Comparison of ENCODE assay signal across 11 cellular contexts in the genomic region with DNA sequence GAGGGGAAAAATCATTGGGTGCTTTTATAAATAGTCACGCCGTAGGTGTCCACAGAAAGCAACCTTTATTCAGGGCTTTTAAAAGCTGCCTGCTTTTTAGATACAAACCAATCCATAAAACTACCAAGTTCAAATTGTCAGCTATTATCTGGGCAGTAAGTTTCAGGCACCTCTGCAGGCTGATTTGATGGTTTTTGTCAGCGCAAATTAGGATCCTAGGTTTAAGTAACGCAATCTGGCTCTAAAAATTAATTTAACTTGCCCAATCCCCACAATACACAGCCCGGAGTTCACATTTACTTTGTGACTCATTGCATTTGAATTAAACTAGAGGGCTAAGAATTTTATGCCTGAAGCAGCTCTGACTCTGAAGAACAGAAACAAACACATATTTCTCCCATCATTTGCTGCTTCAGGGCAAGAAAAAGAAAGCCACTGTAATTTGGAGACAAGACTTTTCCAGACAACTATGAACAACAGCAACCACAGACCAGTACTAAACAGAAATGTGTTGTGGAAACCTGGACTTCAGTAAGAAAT. TPM values are rescaled to one million over a fixed set of nuclear protein-coding genes. Genes with fewer than 3 reads are reported as not detected.
DNase-seq lines count a peak whose midpoint lies in the region; ATAC-seq, FAIRE-seq and TF ChIP-seq lines count a peak whose summit lies in the region.
"Had no signal": no experiment of that assay in that cellular context is flagged by ENCODE, and none has a peak within 500 bp of the region (broad histone marks: within the 10 kb centered on the region; RNA-seq: fewer than 3 reads in every experiment).

No MANE protein-coding gene starts in this region.

- POLR2A ChIA-PET in AG04450 (lab: Yijun Ruan, JAX), result no interaction called here

- intact Hi-C loops in natural killer cell (cut with micrococcal nuclease), result no loop called here

- H3K4me1 Mint-ChIP-seq in mesothelial cell of epicardium (peaks cover 33% of the 10 kb centered on the region), natural killer cell (no peaks in the 10 kb centered on the region)

- H3K36me3 Mint-ChIP-seq in mesothelial cell of epicardium (no peaks in the 10 kb centered on the region), natural killer cell (no peaks in the 10 kb centered on the region)

- FAIRE-seq in endometrium (lab: Jason Lieb, UNC), result peak; percentile 53

- no peak for ATAC-seq in natural killer cell
- ATAC-seq: stimulated activated naive CD8-positive, alpha-beta T cell treated with anti-CD3 and anti-CD28 coated beads, Interleukin-15, Interleukin-2, amounts not matched to agents 100 U/mL and 50 U/mL, for 24 hours had no signal

- CTCF ChIA-PET in AG04450 (lab: Charles Lee), result no interaction called here

- H3K4me3 ChIP-seq in AG04450 (ENCODE audit: low read depth, low read length), result no peak overlapping the region; the same call in 1 of the 2 replicates
- H3K4me3 ChIP-seq: spleen had no signal

- no peaks in the 10 kb centered on the region for H3K9me3 Mint-ChIP-seq in mesothelial cell of epicardium
- no peaks in the 10 kb centered on the region for H3K9me3 Mint-ChIP-seq in natural killer cell

- H3K27me3 Mint-ChIP-seq in mesothelial cell of epicardium (ENCODE audit: low read depth), result no peaks in the 10 kb centered on the region
- peaks cover 16 to 33% of the 10 kb centered on the region in 2 donors for H3K27me3 Mint-ChIP-seq in natural killer cell (ENCODE audit: low read depth in 2 of 2)

- H3K4me3 Mint-ChIP-seq in mesothelial cell of epicardium (no peak overlapping the region), natural killer cell (no peak overlapping the region)

- DNase-seq in AG04450 (ENCODE audit: low read depth, low spot score), result peak; percentile 43
- peak; percentile 73 for DNase-seq in LHCN-M2 (ENCODE audit: low read depth)
- no peak for DNase-seq in mesothelial cell of epicardium (ENCODE audit: low spot score in 2 of 2, unreplicated experiment in 2 of 2)
- DNase-seq in NCI-H510A (lab: John Stamatoyannopoulos, UW), result no peak
- no peak for DNase-seq in SKM-1 (lab: John Stamatoyannopoulos, UW; ENCODE audit: unreplicated experiment)
- DNase-seq in natural killer cell, result no peak
- no peak for DNase-seq in NCI-H2029 (lab: John Stamatoyannopoulos, UW)
- DNase-seq: activated naive CD4-positive, alpha-beta T cell treated with anti-CD3 and anti-CD28 coated beads, Interleukin-2, amount 50 U/mL, for 16 hours; spleen; stimulated activated naive CD8-positive, alpha-beta T cell treated with anti-CD3 and anti-CD28 coated beads, Interleukin-15, Interleukin-2, amounts not matched to agents 100 U/mL and 50 U/mL, for 24 hours had no signal

- H3K27me3 ChIP-seq in AG04450 (ENCODE audit: control insufficient read depth, insufficient read depth, low read length), result no peaks in the 10 kb centered on the region
- H3K27me3 ChIP-seq: spleen had no signal

- peak overlapping the region; percentile 39 for H3K27ac Mint-ChIP-seq in mesothelial cell of epicardium
- H3K27ac Mint-ChIP-seq in natural killer cell, result no peak overlapping the region

- peak overlapping the region; percentile 53 for H3K27ac ChIP-seq in AG04450 (ENCODE audit: low read depth, low read length)
- H3K27ac ChIP-seq: spleen had no signal

- TF ChIP-seq CTCF in AG04450 (IDR thresholded peaks at IDR 0.05; ENCODE audit: low read depth, low read length) (no peak), mesothelial cell of epicardium (IDR thresholded peaks at IDR 0.05; ENCODE audit: unreplicated experiment) (no peak), natural killer cell (IDR thresholded peaks at IDR 0.05) (no peak)

- H3K9me3 ChIP-seq in AG04450 (ENCODE audit: control insufficient read depth, insufficient read depth, low read length), result no peaks in the 10 kb centered on the region
- H3K9me3 ChIP-seq: spleen had no signal

RNA-seq across cellular contexts. Expression of a gene that starts 43.3 kb away (rescaled TPM):
- 181 and 218 TPM in 2 replicates for polyA plus RNA-seq in AG04450 (2011; rRNA removed)
- polyA minus RNA-seq in AG04450 (2011; rRNA and poly(A)+ RNA removed), result 276 and 278 TPM in 2 replicates
- 174 and 181 TPM in 2 replicates for total RNA-seq in LHCN-M2 (2014; rRNA removed)
- polyA plus RNA-seq in LHCN-M2 (2012), result 76.1 TPM
- total RNA-seq in mesothelial cell of epicardium, result 44.8 to 51.2 TPM (median 47.7 TPM) in 3 replicates
- 1 to 10 TPM in 1 of 3 donors, under 1 TPM in 1, not detected in 1; 0.16 to 1.5 TPM for total RNA-seq in natural killer cell

Comparison
In these comparisons a context has a peak if more than half of its experiments do, and no peak if none do; other contexts are left out.
1. DNase-seq: peak in AG04450 (single experiment) and LHCN-M2 (single experiment); none in mesothelial cell of epicardium (0 of 2), NCI-H510A (single experiment), SKM-1 (single experiment), natural killer cell (single experiment) and NCI-H2029 (single experiment).
2. RNA of a gene that starts 43.3 kb away (total RNA-seq): 174 to 181 TPM in LHCN-M2 and 44.8 to 51.2 TPM in mesothelial cell of epicardium; 0.16 to 1.5 TPM in natural killer cell; every median in the first group is over 10 times any median in the second.